In the genomic region with DNA sequence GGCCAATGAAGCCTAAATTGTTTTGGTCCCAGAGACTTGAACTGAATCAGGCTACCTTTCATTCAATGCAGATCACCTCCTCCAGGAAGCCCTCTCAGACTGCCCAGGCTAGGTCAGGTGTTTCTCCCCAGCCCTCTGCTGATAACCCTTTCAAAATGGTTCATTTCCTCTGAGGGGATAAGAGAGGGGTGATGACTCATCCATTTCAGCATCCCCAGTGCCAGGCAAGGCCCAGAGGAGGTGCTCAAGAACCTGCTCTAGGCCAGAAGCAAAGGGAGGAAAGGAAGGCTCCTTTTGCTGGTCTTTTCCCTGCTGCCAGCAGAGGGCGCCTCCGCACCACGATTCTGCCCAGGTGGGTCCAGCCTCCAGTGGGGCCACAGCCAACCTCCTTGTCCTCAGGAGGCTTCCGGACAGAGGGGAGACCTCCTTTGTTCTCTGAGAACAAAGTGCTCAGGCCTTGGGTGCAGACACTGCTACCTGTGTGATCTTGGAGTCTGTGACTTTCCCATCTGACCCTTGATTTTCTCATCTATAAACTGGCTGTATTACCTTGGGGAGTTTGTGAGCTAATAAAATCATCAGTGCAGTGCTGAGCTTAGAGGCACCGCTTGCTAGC, we compare ENCODE assay signal across 1 cellular context.
TF ChIP-seq lines count a peak whose summit lies in the region.

No MANE protein-coding gene starts in this region.

TF ChIP-seq in A549, 52 proteins besides CTCF, POLR2A, EP300 and RAD21 (continued from another document):
- no peak for TF ChIP-seq CEBPB (IDR thresholded peaks at IDR 0.05)
- TF ChIP-seq RCOR1 (IDR thresholded peaks at IDR 0.05; ENCODE audit: low read depth, low read length): no peak
TF ChIP-seq in A549: peak in this region for 4.
